Comparison of ENCODE assay signal across 8 cellular contexts in genomic region chr5:38382898-38383297, GRCh38.
A peak's percentile ranks its signal among the peaks of the same experiment; 100 is the strongest.
DNase-seq lines count a peak whose midpoint lies in the region; ATAC-seq, FAIRE-seq and TF ChIP-seq lines count a peak whose summit lies in the region.

No MANE protein-coding gene starts in this region.

- H3K14ac ChIP-seq in H1 (ENCODE audit: insufficient read length) (no peak overlapping the region), mesenchymal stem cell (ENCODE audit: low read length in 2 of 2) (no peak overlapping the region)

- H3K4ac ChIP-seq in H1 (replicated peaks; ENCODE audit: insufficient read length, low read depth, low read length) (no peak overlapping the region), mesenchymal stem cell (ENCODE audit: low read depth in 1 of 2, low read length in 2 of 2) (no peak overlapping the region)

- peaks cover 0 to 3% (median 0%) of the 10 kb centered on the region in 4 experiments; a peak in 1 of 7 replicates for H3K27me3 ChIP-seq in H1 (replicated peaks in 1 of 4; ENCODE audit: control insufficient read depth in 3 of 4, extremely low read depth in 1 of 4, insufficient read depth in 3 of 4, low read length in 3 of 4)
- peaks cover 14 to 35% of the 10 kb centered on the region in 2 experiments for H3K27me3 ChIP-seq in mesenchymal stem cell (ENCODE audit: control insufficient read depth in 1 of 2, insufficient read depth in 1 of 2, low read length in 2 of 2)

- ATAC-seq in GM19397 (IDR thresholded peaks at IDR 0.05; ENCODE audit: unreplicated experiment) (peak; percentile 94), HG03439 (IDR thresholded peaks at IDR 0.05; ENCODE audit: unreplicated experiment) (peak; percentile 97)
- peak; percentile 89 to 91 for ATAC-seq in stimulated activated naive B cell treated with anti-CD40 and anti-IgM and Interleukin-4, amounts not matched to agents 10 μg/mL and 1 μg/mL and 100 μg/mL, for 72 hours (replicated peaks)

- H3K9ac ChIP-seq in H1 (replicated peaks in 1 of 4; ENCODE audit: extremely low read depth in 1 of 4, low read depth in 3 of 4, low read length in 3 of 4) (no peak overlapping the region), mesenchymal stem cell (ENCODE audit: low read length) (no peak overlapping the region)

- H4K91ac ChIP-seq in H1 (replicated peaks; ENCODE audit: insufficient read length, low read length) (no peak overlapping the region), mesenchymal stem cell (ENCODE audit: low read length) (no peak overlapping the region)

- no peak overlapping the region for H4K5ac ChIP-seq in H1 (ENCODE audit: insufficient read length, low read depth, low read length)

- TF ChIP-seq RAD21 in H1 (IDR thresholded peaks at IDR 0.05 in 1 of 2, conservative IDR thresholded peaks at IDR 0.05 in 1 of 2; ENCODE audit: low read depth in 2 of 2, low read length in 2 of 2) = peak; percentile 80 to 93

- H2BK15ac ChIP-seq in H1 (ENCODE audit: low read length) = no peak overlapping the region
- H2BK15ac ChIP-seq in mesenchymal stem cell (ENCODE audit: low read depth, poor library complexity, severe bottlenecking) = no peak overlapping the region

- H2BK5ac ChIP-seq in H1 (ENCODE audit: low read depth, low read length) = no peak overlapping the region
- no peak overlapping the region for H2BK5ac ChIP-seq in mesenchymal stem cell (ENCODE audit: low read depth, low read length, poor library complexity, severe bottlenecking)

- H3K79me1 ChIP-seq in H1 (ENCODE audit: low read depth, low read length) (no peaks in the 10 kb centered on the region), mesenchymal stem cell (replicated peaks; ENCODE audit: low read length, poor library complexity, severe bottlenecking) (no peaks in the 10 kb centered on the region)

- TF ChIP-seq CTCF in H1 (IDR thresholded peaks at IDR 0.05; ENCODE audit: control extremely low read depth in 1 of 3, insufficient read depth in 1 of 3, low read depth in 1 of 3, low read length in 3 of 3) = peak; percentile 84 to 94 (median 89)

- CTCF ChIA-PET in H1 (lab: Charles Lee; ENCODE audit: partially characterized antibody) = interaction anchor here (0.6 to 4.2 kb wide), 40 partner anchors 8 to 575 kb away, joined by 3 to 27 read pairs (median 4); no protein-coding TSS in a partner anchor

- no peak overlapping the region for H3K27ac Mint-ChIP-seq in activated CD4-positive, alpha-beta T cell treated with anti-CD3 and anti-CD28 coated beads, Interleukin-2, amount 10 ng/mL, durations not matched to agents 24 days and 14 days
- H3K27ac Mint-ChIP-seq in stimulated activated naive B cell treated with anti-CD40 and anti-IgM and Interleukin-4, amounts not matched to agents 10 μg/mL and 1 μg/mL and 100 μg/mL, for 72 hours = no peak overlapping the region

- POLR2A ChIA-PET in H1 (lab: Charles Lee; ENCODE audit: partially characterized antibody) = no interaction called here

- H3K23me2 ChIP-seq in H1 (ENCODE audit: low read depth, low read length) = no peaks in the 10 kb centered on the region

- H3K9me3 ChIP-seq in H1 (ENCODE audit: insufficient read depth in 2 of 2, low read depth in 1 of 2, low read length in 1 of 2) (no peaks in the 10 kb centered on the region), mesenchymal stem cell (ENCODE audit: control insufficient read depth, low read length) (no peaks in the 10 kb centered on the region)

- H3K4me1 ChIP-seq in H1 (replicated peaks in 1 of 4; ENCODE audit: control insufficient read depth in 3 of 4, insufficient read depth in 4 of 4, low read length in 3 of 4) (peaks cover 0 to 12% (median 7%) of the 10 kb centered on the region in 4 experiments; a peak in 3 of 7 replicates), mesenchymal stem cell (ENCODE audit: control insufficient read depth, insufficient read depth, low read depth, low read length) (peaks cover 1% of the 10 kb centered on the region)

- DNase-seq in COLO829 (ENCODE audit: low spot score) = peak; percentile 48
- peak; percentile 63 to 80 for DNase-seq in NCI-H446 (lab: John Stamatoyannopoulos, UW)
- DNase-seq in activated CD4-positive, alpha-beta T cell treated with anti-CD3 and anti-CD28 coated beads, Interleukin-2, amount 10 ng/mL, durations not matched to agents 24 days and 14 days = peak; percentile 85
- peak; percentile 69 to 78 for DNase-seq in H1 (ENCODE audit: low read depth in 1 of 2, low spot score in 2 of 2)
- DNase-seq in mesenchymal stem cell = peak; percentile 72
- DNase-seq in stimulated activated naive B cell treated with anti-CD40 and anti-IgM and Interleukin-4, amounts not matched to agents 10 μg/mL and 1 μg/mL and 100 μg/mL, for 72 hours = peak; percentile 21

- no peaks in the 10 kb centered on the region for H4K20me1 ChIP-seq in H1 (replicated peaks in 1 of 2; ENCODE audit: control insufficient read depth in 1 of 2, insufficient read depth in 2 of 2, low read length in 2 of 2)

- no peak overlapping the region for H3K4me3 Mint-ChIP-seq in activated CD4-positive, alpha-beta T cell treated with anti-CD3 and anti-CD28 coated beads, Interleukin-2, amount 10 ng/mL, durations not matched to agents 24 days and 14 days
- no peak overlapping the region for H3K4me3 Mint-ChIP-seq in stimulated activated naive B cell treated with anti-CD40 and anti-IgM and Interleukin-4, amounts not matched to agents 10 μg/mL and 1 μg/mL and 100 μg/mL, for 72 hours

- no peaks in the 10 kb centered on the region for H3K79me2 ChIP-seq in H1 (ENCODE audit: control insufficient read depth in 1 of 2, insufficient read depth in 2 of 2, low read length in 2 of 2)

- H3K27ac ChIP-seq in H1 (ENCODE audit: low read depth, low read length) = no peak overlapping the region
- no peak overlapping the region for H3K27ac ChIP-seq in mesenchymal stem cell (ENCODE audit: low read length, poor library complexity, severe bottlenecking)

- H3K18ac ChIP-seq in H1 (ENCODE audit: extremely low read depth, low read length) = no peak overlapping the region
- H3K18ac ChIP-seq in mesenchymal stem cell (ENCODE audit: low read depth in 1 of 2, low read length in 2 of 2) = no peak overlapping the region

- H2BK12ac ChIP-seq in H1 (ENCODE audit: low read depth, low read length) (no peak overlapping the region), mesenchymal stem cell (ENCODE audit: low read length in 2 of 2) (no peak overlapping the region)

- no peaks in the 10 kb centered on the region for H3K36me3 ChIP-seq in H1 (ENCODE audit: control insufficient read depth in 2 of 4, insufficient read depth in 4 of 4, low read length in 3 of 4)
- no peaks in the 10 kb centered on the region for H3K36me3 ChIP-seq in mesenchymal stem cell (ENCODE audit: control insufficient read depth in 1 of 2, insufficient read depth in 2 of 2, low read depth in 1 of 2, low read length in 2 of 2)

- intact Hi-C loops in activated CD4-positive, alpha-beta T cell treated with anti-CD3 and anti-CD28 coated beads, Interleukin-2, amount 10 ng/mL, durations not matched to agents 24 days and 14 days (cut with micrococcal nuclease) = loop anchor here (1.0 kb wide), 1 partner anchor 426 kb away; no protein-coding TSS in a partner anchor

- H3K27me3 Mint-ChIP-seq in activated CD4-positive, alpha-beta T cell treated with anti-CD3 and anti-CD28 coated beads, Interleukin-2, amount 10 ng/mL, durations not matched to agents 24 days and 14 days = peaks cover 24% of the 10 kb centered on the region
- H3K27me3 Mint-ChIP-seq in stimulated activated naive B cell treated with anti-CD40 and anti-IgM and Interleukin-4, amounts not matched to agents 10 μg/mL and 1 μg/mL and 100 μg/mL, for 72 hours = peaks cover 32 to 38% of the 10 kb centered on the region in 2 donors

- H2BK20ac ChIP-seq in H1 (ENCODE audit: low read length) = no peak overlapping the region

- no peak for TF ChIP-seq POLR2A in H1 (IDR thresholded peaks at IDR 0.05; ENCODE audit: control extremely low read depth in 1 of 2, low read depth in 2 of 2, low read length in 2 of 2)

- TF ChIP-seq EP300 in H1 (IDR thresholded peaks at IDR 0.05; ENCODE audit: borderline replicate concordance in 1 of 2, low read depth in 2 of 2, low read length in 2 of 2) = no peak

- H4K8ac ChIP-seq in H1 (ENCODE audit: extremely low read depth, insufficient read depth, low read length) (no peak overlapping the region), mesenchymal stem cell (ENCODE audit: low read length) (no peak overlapping the region)

- no peak overlapping the region for H3K23ac ChIP-seq in H1 (ENCODE audit: insufficient read length)
- H3K23ac ChIP-seq in mesenchymal stem cell (ENCODE audit: low read length in 2 of 2) = no peak overlapping the region

- H3K4me3 ChIP-seq in H1 (ENCODE audit: extremely low read depth in 1 of 4, insufficient read depth in 2 of 4, low read depth in 3 of 4, low read length in 4 of 4) (no peak overlapping the region), mesenchymal stem cell (ENCODE audit: insufficient read depth in 1 of 2, low read depth in 1 of 2, low read length in 2 of 2) (no peak overlapping the region)

- no peaks in the 10 kb centered on the region for H3K36me3 Mint-ChIP-seq in activated CD4-positive, alpha-beta T cell treated with anti-CD3 and anti-CD28 coated beads, Interleukin-2, amount 10 ng/mL, durations not matched to agents 24 days and 14 days (ENCODE audit: low read depth)
- H3K36me3 Mint-ChIP-seq in stimulated activated naive B cell treated with anti-CD40 and anti-IgM and Interleukin-4, amounts not matched to agents 10 μg/mL and 1 μg/mL and 100 μg/mL, for 72 hours = no peaks in the 10 kb centered on the region

- H2AK5ac ChIP-seq in H1 (ENCODE audit: low read depth, low read length) (no peak overlapping the region), mesenchymal stem cell (ENCODE audit: low read length, severe bottlenecking) (no peak overlapping the region)

- H3K4me2 ChIP-seq in H1 (ENCODE audit: insufficient read depth in 1 of 2, low read depth in 2 of 2, low read length in 2 of 2) (no peak overlapping the region), mesenchymal stem cell (ENCODE audit: low read length, poor library complexity, severe bottlenecking) (no peak overlapping the region)

- no peaks in the 10 kb centered on the region for H3K9me3 Mint-ChIP-seq in activated CD4-positive, alpha-beta T cell treated with anti-CD3 and anti-CD28 coated beads, Interleukin-2, amount 10 ng/mL, durations not matched to agents 24 days and 14 days
- no peaks in the 10 kb centered on the region for H3K9me3 Mint-ChIP-seq in stimulated activated naive B cell treated with anti-CD40 and anti-IgM and Interleukin-4, amounts not matched to agents 10 μg/mL and 1 μg/mL and 100 μg/mL, for 72 hours

- H3K4me1 Mint-ChIP-seq in activated CD4-positive, alpha-beta T cell treated with anti-CD3 and anti-CD28 coated beads, Interleukin-2, amount 10 ng/mL, durations not matched to agents 24 days and 14 days = no peaks in the 10 kb centered on the region
- no peaks in the 10 kb centered on the region for H3K4me1 Mint-ChIP-seq in stimulated activated naive B cell treated with anti-CD40 and anti-IgM and Interleukin-4, amounts not matched to agents 10 μg/mL and 1 μg/mL and 100 μg/mL, for 72 hours

- H2AFZ ChIP-seq in H1 (ENCODE audit: low read length) = no peak overlapping the region
- no peak overlapping the region for H2AFZ ChIP-seq in mesenchymal stem cell (ENCODE audit: low read depth, low read length)

- H2BK120ac ChIP-seq in H1 (replicated peaks; ENCODE audit: low read depth, low read length) (no peak overlapping the region), mesenchymal stem cell (ENCODE audit: low read depth, low read length) (no peak overlapping the region)

- H3K56ac ChIP-seq in H1 (replicated peaks; ENCODE audit: insufficient read length, low read depth, low read length) = no peak overlapping the region

- FAIRE-seq in H1 (lab: Jason Lieb, UNC) = peak; percentile 77

- WGBS in H1 (ENCODE audit: extremely low coverage in 1 of 2, insufficient coverage in 1 of 2, insufficient read length in 1 of 2, insufficient replicate concordance in 2 of 2, low coverage in 1 of 2, low lambda C conversion rate in 2 of 2, missing lambda C conversion rate in 1 of 2), 2 experiments = 39% methylated on average over 7 of the region's 7 CpGs; no CpG with 5 or more reads in 1 of the 2 experiments
- WGBS in mesenchymal stem cell = 22% methylated on average over 6 of the region's 7 CpGs

Comparison
In these comparisons a context has a peak if more than half of its experiments do, and no peak if none do; other contexts are left out.
1. DNase-seq: peak in every context shown above with its lines; median percentile 85 in activated CD4-positive, alpha-beta T cell treated with anti-CD3 and anti-CD28 coated beads, Interleukin-2, amount 10 ng/mL, durations not matched to agents 24 days and 14 days; 74 in H1; 72 in mesenchymal stem cell; 72 in NCI-H446; 48 in COLO829; 21 in stimulated activated naive B cell treated with anti-CD40 and anti-IgM and Interleukin-4, amounts not matched to agents 10 μg/mL and 1 μg/mL and 100 μg/mL, for 72 hours.